Comparison of ENCODE assay signal across 16 cellular contexts in the genomic region with DNA sequence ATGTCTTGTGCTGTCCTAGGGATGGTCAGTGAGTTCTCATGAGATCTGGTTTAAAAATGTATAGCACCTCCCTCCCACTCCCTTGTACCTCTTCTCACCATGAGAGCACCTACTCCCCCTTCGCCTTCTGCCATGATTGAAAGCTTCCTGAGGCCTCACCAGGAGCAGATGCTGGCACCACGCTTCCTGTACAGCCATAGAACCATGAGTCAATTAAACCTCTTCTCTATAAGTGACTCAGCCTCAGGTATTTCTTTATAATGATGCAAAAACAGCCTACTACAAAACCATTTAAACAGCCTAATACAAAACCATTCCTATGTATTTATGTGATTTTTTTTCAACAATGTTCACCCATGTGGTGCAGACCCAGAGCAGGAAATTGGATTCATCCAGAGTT. TPM values are rescaled to one million over a fixed set of nuclear protein-coding genes. Genes with fewer than 3 reads are reported as not detected.
DNase-seq lines count a peak whose midpoint lies in the region; ATAC-seq and TF ChIP-seq lines count a peak whose summit lies in the region.
"Had no signal": no experiment of that assay in that cellular context is flagged by ENCODE, and none has a peak within 500 bp of the region (broad histone marks: within the 10 kb centered on the region; RNA-seq: fewer than 3 reads in every experiment).

No MANE protein-coding gene starts in this region.

- no peak overlapping the region for H3K9ac ChIP-seq in endodermal cell (ENCODE audit: extremely low read depth, low read length, poor library complexity, severe bottlenecking)
- H3K9ac ChIP-seq: KMS-11 had no signal

- H3K4me3 Mint-ChIP-seq in endodermal cell = no peak overlapping the region
- no peak overlapping the region for H3K4me3 Mint-ChIP-seq in stimulated activated naive CD8-positive, alpha-beta T cell treated with anti-CD3 and anti-CD28 coated beads, Interleukin-15, amount 100 ng/mL, for 72 hours

- no peak for DNase-seq in activated naive CD4-positive, alpha-beta T cell treated with anti-CD3 and anti-CD28 coated beads, Interleukin-2, amount 50 U/mL, for 72 hours (ENCODE audit: low spot score in 2 of 2)
- DNase-seq in activated naive CD4-positive, alpha-beta T cell treated with anti-CD3 and anti-CD28 coated beads, Interleukin-2, amount 50 U/mL, for 16 hours = no peak
- DNase-seq in HT1080 (ENCODE audit: low read depth) (peak; percentile 4), endodermal cell (no peak), substantia nigra (lab: John Stamatoyannopoulos, UW) (no peak), HK-2 (ENCODE audit: unreplicated experiment) (no peak)
- DNase-seq in stimulated activated naive CD8-positive, alpha-beta T cell treated with anti-CD3 and anti-CD28 coated beads, Interleukin-15, amount 100 ng/mL, for 72 hours = no peak
- DNase-seq: C1 segment of cervical spinal cord, DMS79, MV-4-11, NCI-H187 treated with DMSO at 0.1 percent for 48 hours, NCI-H2227 treated with DMSO at 0.1 percent for 48 hours, NCI-H510A treated with DMSO at 0.1 percent for 48 hours, NCI-H774, SHP77 had no signal

- no peak overlapping the region for H3K4me3 ChIP-seq in endodermal cell (ENCODE audit: low read length)

- H3K4me1 Mint-ChIP-seq in endodermal cell = peaks cover 18% of the 10 kb centered on the region
- peaks cover 57% of the 10 kb centered on the region for H3K4me1 Mint-ChIP-seq in stimulated activated naive CD8-positive, alpha-beta T cell treated with anti-CD3 and anti-CD28 coated beads, Interleukin-15, amount 100 ng/mL, for 72 hours

- H3K4me1 ChIP-seq in endodermal cell (ENCODE audit: control insufficient read depth, insufficient read depth, low read length) = no peaks in the 10 kb centered on the region

- H3K9me3 ChIP-seq in endodermal cell (ENCODE audit: control insufficient read depth, low read length) = no peaks in the 10 kb centered on the region

- no peaks in the 10 kb centered on the region for H3K27me3 Mint-ChIP-seq in endodermal cell (ENCODE audit: insufficient read depth)
- no peaks in the 10 kb centered on the region for H3K27me3 Mint-ChIP-seq in stimulated activated naive CD8-positive, alpha-beta T cell treated with anti-CD3 and anti-CD28 coated beads, Interleukin-15, amount 100 ng/mL, for 72 hours

- ATAC-seq in activated naive CD4-positive, alpha-beta T cell treated with anti-CD3 and anti-CD28 coated beads, Interleukin-2, amount 50 U/mL, for 72 hours = peak in 1 of 2 donors; percentile 84
- ATAC-seq in stimulated activated naive CD8-positive, alpha-beta T cell treated with anti-CD3 and anti-CD28 coated beads, Interleukin-15, amount 100 ng/mL, for 72 hours = peak; percentile 39

- H3K36me3 Mint-ChIP-seq in activated naive CD4-positive, alpha-beta T cell treated with anti-CD3 and anti-CD28 coated beads, Interleukin-2, amount 50 U/mL, for 72 hours = peaks cover 22 to 32% of the 10 kb centered on the region in 2 donors
- H3K36me3 Mint-ChIP-seq in endodermal cell (ENCODE audit: low read depth) = peaks cover 12% of the 10 kb centered on the region

- H3K27me3 ChIP-seq in endodermal cell (ENCODE audit: control insufficient read depth, insufficient read depth, low read length, poor library complexity, severe bottlenecking) = no peaks in the 10 kb centered on the region

- H3K27ac Mint-ChIP-seq in activated naive CD4-positive, alpha-beta T cell treated with anti-CD3 and anti-CD28 coated beads, Interleukin-2, amount 50 U/mL, for 72 hours = peak overlapping the region; percentile 6 to 56
- peak overlapping the region; percentile 44 for H3K27ac Mint-ChIP-seq in endodermal cell
- H3K27ac Mint-ChIP-seq in stimulated activated naive CD8-positive, alpha-beta T cell treated with anti-CD3 and anti-CD28 coated beads, Interleukin-15, amount 100 ng/mL, for 72 hours = no peak overlapping the region

- TF ChIP-seq CTCF in endodermal cell (conservative IDR thresholded peaks at IDR 0.05) = no peak

- H3K9me3 Mint-ChIP-seq in activated naive CD4-positive, alpha-beta T cell treated with anti-CD3 and anti-CD28 coated beads, Interleukin-2, amount 50 U/mL, for 72 hours = peaks cover 11 to 19% of the 10 kb centered on the region in 2 donors
- no peaks in the 10 kb centered on the region for H3K9me3 Mint-ChIP-seq in endodermal cell
- peaks cover 17 to 20% of the 10 kb centered on the region in 2 donors for H3K9me3 Mint-ChIP-seq in stimulated activated naive CD8-positive, alpha-beta T cell treated with anti-CD3 and anti-CD28 coated beads, Interleukin-15, amount 100 ng/mL, for 72 hours

- H3K27ac ChIP-seq in endodermal cell (ENCODE audit: low read depth, low read length) = no peak overlapping the region
- no peak overlapping the region for H3K27ac ChIP-seq in substantia nigra (ENCODE audit: low read depth, low read length, poor library complexity, severe bottlenecking)
- H3K27ac ChIP-seq: KMS-11 had no signal

- WGBS in endodermal cell (ENCODE audit: insufficient coverage in 1 of 2, insufficient read length in 1 of 2), 2 experiments = 93 to 100% methylated on average over 1 to 2 of the region's 2 CpGs

- no peaks in the 10 kb centered on the region for H3K36me3 ChIP-seq in endodermal cell (ENCODE audit: control insufficient read depth, insufficient read depth, low read length)

RNA-seq across cellular contexts. Expression of gene KDM7A, which starts 32.0 kb away (rescaled TPM):
- 10 to 100 TPM; 28.4 to 38.6 TPM for total RNA-seq in activated naive CD4-positive, alpha-beta T cell treated with anti-CD3 and anti-CD28 coated beads, Interleukin-2, amount 50 U/mL, for 72 hours
- 1.00 and 1.3 TPM in 2 replicates for total RNA-seq in HT1080 (2014; rRNA removed; shearing (Covaris generic))
- polyA plus RNA-seq in HT1080 (2015; cell fraction: cytosol; rRNA removed) = 3.3 and 5.0 TPM in 2 replicates
- 10.3 and 10.5 TPM in 2 replicates for polyA plus RNA-seq in HT1080 (2015; cell fraction: nucleus; rRNA removed)
- total RNA-seq in endodermal cell = 10 to 100 TPM; 22.9 to 24.5 TPM
- polyA plus RNA-seq in endodermal cell (2013, experiment 1 of 2) = 12.5 TPM
- 11.5 TPM for polyA plus RNA-seq in endodermal cell (2013, experiment 2 of 2)

Comparison
In these comparisons a context has a peak if more than half of its experiments do, and no peak if none do; other contexts are left out.
1. H3K27ac Mint-ChIP-seq: peak in activated naive CD4-positive, alpha-beta T cell treated with anti-CD3 and anti-CD28 coated beads, Interleukin-2, amount 50 U/mL, for 72 hours (2 of 2) and endodermal cell (single experiment); none in stimulated activated naive CD8-positive, alpha-beta T cell treated with anti-CD3 and anti-CD28 coated beads, Interleukin-15, amount 100 ng/mL, for 72 hours (0 of 2).
2. RNA of gene KDM7A, which starts 32.0 kb away (total RNA-seq): 28.4 to 38.6 TPM in activated naive CD4-positive, alpha-beta T cell treated with anti-CD3 and anti-CD28 coated beads, Interleukin-2, amount 50 U/mL, for 72 hours and 22.9 to 24.5 TPM in endodermal cell; 1.00 to 1.3 TPM in HT1080; every median in the first group is over 10 times any median in the second.